In genomic region chr4:54746228-54746627, GRCh38 we compare ENCODE assay signal across 12 cellular contexts.
DNase-seq lines count a peak whose midpoint lies in the region; TF ChIP-seq lines count a peak whose summit lies in the region.
"Had no signal": no experiment of that assay in that cellular context is flagged by ENCODE, and none has a peak within 500 bp of the region (broad histone marks: within the 10 kb centered on the region; RNA-seq: fewer than 3 reads in every experiment).

No MANE protein-coding gene starts in this region.

- H3K4me3 Mint-ChIP-seq in activated CD4-positive, alpha-beta T cell treated with anti-CD3 and anti-CD28 coated beads, Interleukin-2, amount 10 ng/mL, durations not matched to agents 24 days and 14 days = no peak overlapping the region
- H3K4me3 Mint-ChIP-seq: naive thymus-derived CD4-positive, alpha-beta T cell had no signal

- intact Hi-C loops in activated CD4-positive, alpha-beta T cell treated with anti-CD3 and anti-CD28 coated beads, Interleukin-2, amount 10 ng/mL, durations not matched to agents 24 days and 14 days (cut with micrococcal nuclease) = no loop called here

- no peaks in the 10 kb centered on the region for H3K36me3 ChIP-seq in Loucy (ENCODE audit: insufficient read depth, low read length)
- H3K36me3 ChIP-seq: gastrocnemius medialis had no signal

- peaks cover 20% of the 10 kb centered on the region; the same call in 1 of the 2 replicates for H3K9me3 ChIP-seq in Loucy (ENCODE audit: insufficient read depth, low read depth, low read length)
- H3K9me3 ChIP-seq: gastrocnemius medialis had no signal

- TF ChIP-seq CTCF in Loucy (conservative IDR thresholded peaks at IDR 0.05; ENCODE audit: low read length) = no peak
- no peak for TF ChIP-seq CTCF in RWPE1 (conservative IDR thresholded peaks at IDR 0.05; ENCODE audit: low read depth)

- H3K27me3 ChIP-seq in Loucy (ENCODE audit: insufficient read depth, low read length, poor library complexity, severe bottlenecking) = no peaks in the 10 kb centered on the region
- H3K27me3 ChIP-seq: gastrocnemius medialis had no signal

- POLR2A ChIA-PET in RWPE1 (lab: Yijun Ruan, JAX; ENCODE audit: low non-redundant PET) = no interaction called here

- CTCF ChIA-PET in RWPE1 (lab: Yijun Ruan, JAX) = interaction anchor here (1.0 kb wide), 1 partner anchor 9 kb away, joined by 5 read pairs; no protein-coding TSS in a partner anchor

- H3K79me2 ChIP-seq in Loucy (ENCODE audit: insufficient read depth, low read length) = no peaks in the 10 kb centered on the region

- no peaks in the 10 kb centered on the region for H3K36me3 Mint-ChIP-seq in activated CD4-positive, alpha-beta T cell treated with anti-CD3 and anti-CD28 coated beads, Interleukin-2, amount 10 ng/mL, durations not matched to agents 24 days and 14 days (ENCODE audit: low read depth)

- peak overlapping the region; percentile 57 for H3K4me3 ChIP-seq in Loucy (ENCODE audit: low read length, poor library complexity, severe bottlenecking)
- H3K4me3 ChIP-seq: gastrocnemius medialis had no signal

- H3K27me3 Mint-ChIP-seq in activated CD4-positive, alpha-beta T cell treated with anti-CD3 and anti-CD28 coated beads, Interleukin-2, amount 10 ng/mL, durations not matched to agents 24 days and 14 days = no peaks in the 10 kb centered on the region

- DNase-seq in GDM1 (lab: John Stamatoyannopoulos, UW) (peak; percentile 59), H4 (ENCODE audit: low spot score) (peak; percentile 72), epidermal melanocyte (ENCODE audit: insufficient read length, low spot score) (peak; percentile 57), NCI-H1694 treated with DMSO at 0.1 percent for 48 hours (lab: John Stamatoyannopoulos, UW) (no peak), germinal center (ENCODE audit: low spot score) (no peak), RWPE1 (ENCODE audit: low spot score) (no peak)
- DNase-seq in activated CD4-positive, alpha-beta T cell treated with anti-CD3 and anti-CD28 coated beads, Interleukin-2, amount 10 ng/mL, durations not matched to agents 24 days and 14 days = no peak
- DNase-seq: DMS 273 treated with DMSO at 0.1 percent for 48 hours; gastrocnemius medialis; naive thymus-derived CD4-positive, alpha-beta T cell; NCI-H69 had no signal

- H3K4me1 ChIP-seq in Loucy (ENCODE audit: insufficient read depth, low read length, poor library complexity, severe bottlenecking) = peaks cover 33% of the 10 kb centered on the region
- H3K4me1 ChIP-seq: gastrocnemius medialis had no signal

- peaks cover 2% of the 10 kb centered on the region for H3K4me1 Mint-ChIP-seq in activated CD4-positive, alpha-beta T cell treated with anti-CD3 and anti-CD28 coated beads, Interleukin-2, amount 10 ng/mL, durations not matched to agents 24 days and 14 days

- H4K20me1 ChIP-seq in Loucy (ENCODE audit: insufficient read depth, low read length, poor library complexity, severe bottlenecking) = no peaks in the 10 kb centered on the region

- peaks cover 3% of the 10 kb centered on the region for H3K9me3 Mint-ChIP-seq in activated CD4-positive, alpha-beta T cell treated with anti-CD3 and anti-CD28 coated beads, Interleukin-2, amount 10 ng/mL, durations not matched to agents 24 days and 14 days

- no peak overlapping the region for H2AFZ ChIP-seq in Loucy (ENCODE audit: low read length)

- H3F3A ChIP-seq in Loucy (ENCODE audit: low read depth) = peaks cover 8% of the 10 kb centered on the region

- H3K9me2 ChIP-seq in Loucy (replicated peaks; ENCODE audit: low read depth, low read length) = no peaks in the 10 kb centered on the region

- peak overlapping the region; percentile 67 for H3K4me2 ChIP-seq in Loucy (ENCODE audit: low read depth, low read length, poor library complexity, severe bottlenecking)

- peak overlapping the region; percentile 57 for H3K9ac ChIP-seq in Loucy (ENCODE audit: low read depth, low read length, poor library complexity, severe bottlenecking)

- no peak overlapping the region for H3K27ac ChIP-seq in RWPE1
- H3K27ac ChIP-seq: gastrocnemius medialis had no signal

- no peak overlapping the region for H3K27ac Mint-ChIP-seq in activated CD4-positive, alpha-beta T cell treated with anti-CD3 and anti-CD28 coated beads, Interleukin-2, amount 10 ng/mL, durations not matched to agents 24 days and 14 days
- H3K27ac Mint-ChIP-seq: naive thymus-derived CD4-positive, alpha-beta T cell had no signal

Comparison
In these comparisons a context has a peak if more than half of its experiments do, and no peak if none do; other contexts are left out.
1. DNase-seq: peak in GDM1 (single experiment), H4 (single experiment) and epidermal melanocyte (single experiment); none in NCI-H1694 treated with DMSO at 0.1 percent for 48 hours (single experiment), germinal center (single experiment), RWPE1 (single experiment) and activated CD4-positive, alpha-beta T cell treated with anti-CD3 and anti-CD28 coated beads, Interleukin-2, amount 10 ng/mL, durations not matched to agents 24 days and 14 days (single experiment).